ENCODE assay signal across 8 cellular contexts in the genomic region with DNA sequence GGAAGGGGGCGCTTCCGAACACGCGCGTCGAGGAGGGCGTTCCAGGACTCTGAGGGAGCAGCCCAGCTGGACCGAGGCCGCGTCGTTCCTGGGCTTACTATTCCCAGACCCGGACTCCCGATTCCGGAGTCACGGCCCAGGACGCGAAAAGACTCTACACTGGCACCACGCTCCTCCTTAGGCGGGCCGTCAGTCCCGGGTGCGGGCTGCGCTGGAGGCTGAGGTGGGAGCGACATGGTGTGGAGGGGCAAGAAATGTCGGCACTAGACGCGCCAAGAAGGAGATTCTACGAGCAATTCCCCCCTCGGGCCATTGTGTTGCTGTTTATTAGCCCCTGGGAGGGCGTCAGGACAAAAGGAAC. TPM values are rescaled to one million over a fixed set of nuclear protein-coding genes. Genes with fewer than 3 reads are reported as not detected.
DNase-seq lines count a peak whose midpoint lies in the region; ATAC-seq, FAIRE-seq and TF ChIP-seq lines count a peak whose summit lies in the region.

No MANE protein-coding gene starts in this region.

- H3K9me3 Mint-ChIP-seq in CD14-positive monocyte (peaks cover 0 to 9% (median 4%) of the 10 kb centered on the region in 7 donors), MCF 10A (ENCODE audit: unreplicated experiment) (no peaks in the 10 kb centered on the region)

- peak overlapping the region; percentile 97 for H3K4me2 ChIP-seq in HepG2 (ENCODE audit: low read depth, low read length)

- H3K4me3 Mint-ChIP-seq in CD14-positive monocyte (peak overlapping the region; percentile 78 to 89), MCF 10A (ENCODE audit: unreplicated experiment) (peak overlapping the region; percentile 70)

- in situ Hi-C loops in HepG2 (cut with HindIII; ENCODE audit: extremely low pct_ligation_motif_present, low pct_unique_long_range_greater_than_20kb) = no loop called here

- DNase-seq in CD14-positive monocyte (ENCODE audit: low spot score) (peak; percentile 41), MCF 10A (ENCODE audit: unreplicated experiment) (no peak), HepG2 (ENCODE audit: low spot score) (no peak), thoracic aorta (ENCODE audit: low spot score) (no peak), midbrain (lab: John Stamatoyannopoulos, UW) (no peak), glomerular visceral epithelial cell (ENCODE audit: extremely low spot score) (no peak)

- H3K4me3 ChIP-seq in HepG2 (replicated peaks in 1 of 3; ENCODE audit: insufficient read depth in 1 of 3, low read depth in 2 of 3, low read length in 3 of 3) (peak overlapping the region; percentile 64 to 84 (median 66)), thoracic aorta (peak overlapping the region; percentile 82)

- TF ChIP-seq CTCF in CD14-positive monocyte (IDR thresholded peaks at IDR 0.05) (no peak), MCF 10A (IDR thresholded peaks at IDR 0.05; ENCODE audit: unreplicated experiment) (no peak), HepG2 (CRISPR knock-in tag; IDR thresholded peaks at IDR 0.05) (no peak), thoracic aorta (IDR thresholded peaks at IDR 0.05) (no peak)

- peaks cover 0 to 6% of the 10 kb centered on the region in 2 experiments; a peak in 1 of 5 replicates for H3K27me3 ChIP-seq in HepG2 (ENCODE audit: control insufficient read depth in 1 of 2, insufficient read depth in 2 of 2, low read length in 2 of 2)
- H3K27me3 ChIP-seq in thoracic aorta (replicated peaks; ENCODE audit: insufficient read depth) = no peaks in the 10 kb centered on the region

- no peak for FAIRE-seq in HepG2 (lab: Jason Lieb, UNC)

- H4K20me1 ChIP-seq in HepG2 (ENCODE audit: insufficient read depth, low read length) = no peaks in the 10 kb centered on the region

- no peak for TF ChIP-seq POLR2A in HepG2 (IDR thresholded peaks at IDR 0.05; ENCODE audit: insufficient read depth in 1 of 2, low read depth in 2 of 2, low read length in 2 of 2)

- CTCF ChIA-PET in MCF 10A (lab: Yijun Ruan, JAX) = no interaction called here
- CTCF ChIA-PET in HepG2 (lab: Yijun Ruan, JAX; ENCODE audit: low intra/inter-chr PET ratio, low total read pairs) = no interaction called here

- BruUV-seq in MCF 10A (replicated peaks; lab: Mats Ljungman, UMichigan) (no TSS peak), HepG2 (replicated peaks; lab: Mats Ljungman, UMichigan) (no TSS peak)

- TF ChIP-seq EP300 in HepG2 (IDR thresholded peaks at IDR 0.05; ENCODE audit: low read depth in 2 of 2, low read length in 2 of 2) (no peak), HepG2 (CRISPR knock-in tag; IDR thresholded peaks at IDR 0.05; ENCODE audit: borderline replicate concordance) (no peak)

- H3K36me3 ChIP-seq in HepG2 (replicated peaks in 1 of 2; ENCODE audit: control insufficient read depth in 1 of 2, insufficient read depth in 2 of 2, low read length in 2 of 2) (no peaks in the 10 kb centered on the region), thoracic aorta (no peaks in the 10 kb centered on the region)

- H2AFZ ChIP-seq in HepG2 (ENCODE audit: low read length) = no peak overlapping the region

- H3K9ac ChIP-seq in HepG2 (ENCODE audit: insufficient read depth, low read depth, low read length) = 0 out of 2 replicates have a peak overlapping the region, but pooled peaks have one; percentile 8

- TF ChIP-seq RAD21 in HepG2 (CRISPR knock-in tag; IDR thresholded peaks at IDR 0.05) = no peak

- intact Hi-C loops in CD14-positive monocyte (cut with micrococcal nuclease) (no loop called here), MCF 10A (cut with micrococcal nuclease) (no loop called here), HepG2 (cut with micrococcal nuclease; ENCODE audit: unreplicated experiment) (loop anchor here (5.0 to 10.0 kb wide), 2 partner anchors 63 to 250 kb away; partner anchors contain the start of genes DBF4 and SLC25A40)

- H3K27me3 Mint-ChIP-seq in CD14-positive monocyte (ENCODE audit: low read depth in 3 of 3) (peaks cover 23 to 45% (median 29%) of the 10 kb centered on the region in 3 donors), MCF 10A (ENCODE audit: insufficient read depth, unreplicated experiment) (peaks cover 15% of the 10 kb centered on the region)

- H3K4me1 ChIP-seq in HepG2 (ENCODE audit: insufficient read depth, low read length) = peaks cover 14% of the 10 kb centered on the region; the same call in 1 of the 2 replicates
- peaks cover 9 to 13% of the 10 kb centered on the region in 2 donors for H3K4me1 ChIP-seq in thoracic aorta (ENCODE audit: control insufficient read depth in 1 of 2, low read depth in 2 of 2)

- 0% methylated on average over 9 of the region's 30 CpGs for WGBS in HepG2 (ENCODE audit: low lambda C conversion rate)

- ATAC-seq in GM19463 (IDR thresholded peaks at IDR 0.05; ENCODE audit: unreplicated experiment) = peak; percentile 11
- peak; percentile 24 for ATAC-seq in HG03521 (IDR thresholded peaks at IDR 0.05; ENCODE audit: unreplicated experiment)
- peak; percentile 62 for ATAC-seq in HepG2
- ATAC-seq in thoracic aorta (ENCODE audit: insufficient number of reproducible peaks, low FRiP score, low read depth) = no peak

- H3K9me3 ChIP-seq in HepG2 (ENCODE audit: low read length) (no peaks in the 10 kb centered on the region), thoracic aorta (no peaks in the 10 kb centered on the region)

- H3K27ac Mint-ChIP-seq in CD14-positive monocyte (no peak overlapping the region), MCF 10A (ENCODE audit: low read depth, unreplicated experiment) (no peak overlapping the region)

- no peaks in the 10 kb centered on the region for H3K79me2 ChIP-seq in HepG2 (ENCODE audit: insufficient read depth, low read length)

- H3K36me3 Mint-ChIP-seq in CD14-positive monocyte (peaks cover 0 to 4% of the 10 kb centered on the region in 2 donors), MCF 10A (ENCODE audit: insufficient read depth, unreplicated experiment) (peaks cover 4% of the 10 kb centered on the region)

- H3K4me1 Mint-ChIP-seq in CD14-positive monocyte (peaks cover 12% of the 10 kb centered on the region), MCF 10A (ENCODE audit: insufficient read depth, unreplicated experiment) (no peaks in the 10 kb centered on the region)

- POLR2A ChIA-PET in MCF 10A (lab: Yijun Ruan, JAX) = no interaction called here
- POLR2A ChIA-PET in HepG2 (lab: Yijun Ruan, JAX) = interaction anchor here (2.7 kb wide), 1 partner anchor 27 kb away, joined by 11 read pairs; the partner anchor contains the start of gene ABCB1

- H3K27ac ChIP-seq in HepG2 (ENCODE audit: extremely low read length, insufficient read depth, low read length) (no peak overlapping the region), thoracic aorta (no peak overlapping the region)

RNA-seq across cellular contexts. Expression of gene RUNDC3B, which starts 0.6 kb away (rescaled TPM):
- not detected for polyA plus RNA-seq in CD14-positive monocyte
- total RNA-seq in MCF 10A (2022) = 0.40 TPM in 1 of 2 replicates, not detected in the other
- 1.3 and 1.5 TPM in 2 replicates for total RNA-seq in HepG2 (2016; rRNA removed; fragmentation: Illumina TruSeq; extraction: Trizol)
- 0.26 and 0.40 TPM in 2 replicates for total RNA-seq in HepG2 (2016; cell fraction: cytosol; rRNA removed; fragmentation: Illumina TruSeq; extraction: Trizol; ENCODE audit: low read depth)
- total RNA-seq in HepG2 (2016; cell fraction: insoluble cytoplasmic fraction; rRNA removed; fragmentation: Illumina TruSeq; extraction: Trizol) = 0.67 and 1.2 TPM in 2 replicates
- total RNA-seq in HepG2 (2016; cell fraction: membrane; rRNA removed; fragmentation: Illumina TruSeq; extraction: Trizol) = 0.31 and 0.56 TPM in 2 replicates
- 0.78 and 1.2 TPM in 2 replicates for total RNA-seq in HepG2 (2016; cell fraction: nucleus; rRNA removed; fragmentation: Illumina TruSeq; extraction: Trizol)
- 0.16 and 0.28 TPM in 2 replicates for polyA plus RNA-seq in HepG2 (2011; rRNA removed)
- polyA plus RNA-seq in HepG2 (2011; cell fraction: cytosol; rRNA removed) = 0.11 and 0.15 TPM in 2 replicates
- 0.16 TPM in 1 of 2 replicates, not detected in the other for polyA plus RNA-seq in HepG2 (2011; cell fraction: nucleus; rRNA removed)
- 0.29 and 0.40 TPM in 2 replicates for polyA plus RNA-seq in HepG2 (2012)
- polyA plus RNA-seq in HepG2 (2016; cell fraction: cytosol; fragmentation: Illumina TruSeq; extraction: Trizol; ENCODE audit: low read depth) = 0.03 and 0.09 TPM in 2 replicates
- polyA plus RNA-seq in HepG2 (2016; cell fraction: insoluble cytoplasmic fraction; fragmentation: Illumina TruSeq; extraction: Trizol; ENCODE audit: low read depth) = 0.87 and 1.9 TPM in 2 replicates
- 0.31 and 0.34 TPM in 2 replicates for polyA plus RNA-seq in HepG2 (2016; cell fraction: membrane; fragmentation: Illumina TruSeq; extraction: Trizol; ENCODE audit: low read depth)
- polyA plus RNA-seq in HepG2 (2016; cell fraction: nucleus; fragmentation: Illumina TruSeq; extraction: Trizol; ENCODE audit: insufficient read depth, low read depth) = 0.47 and 1.0 TPM in 2 replicates
- 0.54 TPM in 1 of 2 replicates, not detected in the other for polyA minus RNA-seq in HepG2 (2011; rRNA and poly(A)+ RNA removed; ENCODE audit: low replicate concordance)
- polyA minus RNA-seq in HepG2 (2011; cell fraction: cytosol; rRNA and poly(A)+ RNA removed) = 0.53 and 0.99 TPM in 2 replicates
- 1.3 and 3.1 TPM in 2 replicates for polyA minus RNA-seq in HepG2 (2011; cell fraction: nucleus; rRNA and poly(A)+ RNA removed)
- total RNA-seq in thoracic aorta = 10 to 100 TPM in 1 of 2 donors, under 1 TPM in 1; 0.68 to 12.3 TPM

RNA-seq across cellular contexts. Expression of gene ABCB1, which starts 26.9 kb away (rescaled TPM):
- polyA plus RNA-seq in CD14-positive monocyte = under 1 TPM in 1 of 2 donors, not detected in 1; 0.24 TPM
- total RNA-seq in MCF 10A (2022) = not detected in 2 replicates
- total RNA-seq in HepG2 (2016; rRNA removed; fragmentation: Illumina TruSeq; extraction: Trizol) = 25.9 and 42.8 TPM in 2 replicates
- total RNA-seq in HepG2 (2016; cell fraction: cytosol; rRNA removed; fragmentation: Illumina TruSeq; extraction: Trizol; ENCODE audit: low read depth) = 5.0 and 6.3 TPM in 2 replicates
- total RNA-seq in HepG2 (2016; cell fraction: insoluble cytoplasmic fraction; rRNA removed; fragmentation: Illumina TruSeq; extraction: Trizol) = 22.6 and 44.1 TPM in 2 replicates
- total RNA-seq in HepG2 (2016; cell fraction: membrane; rRNA removed; fragmentation: Illumina TruSeq; extraction: Trizol) = 7.6 and 7.9 TPM in 2 replicates
- total RNA-seq in HepG2 (2016; cell fraction: nucleus; rRNA removed; fragmentation: Illumina TruSeq; extraction: Trizol) = 42.9 and 51.8 TPM in 2 replicates
- polyA plus RNA-seq in HepG2 (2011; rRNA removed) = 52.6 and 79.9 TPM in 2 replicates
- polyA plus RNA-seq in HepG2 (2011; cell fraction: cytosol; rRNA removed) = 47.0 and 67.2 TPM in 2 replicates
- polyA plus RNA-seq in HepG2 (2011; cell fraction: nucleus; rRNA removed) = 47.8 and 75.8 TPM in 2 replicates
- 21.6 and 34.5 TPM in 2 replicates for polyA plus RNA-seq in HepG2 (2012)
- 2.7 and 3.2 TPM in 2 replicates for polyA plus RNA-seq in HepG2 (2016; cell fraction: cytosol; fragmentation: Illumina TruSeq; extraction: Trizol; ENCODE audit: low read depth)
- polyA plus RNA-seq in HepG2 (2016; cell fraction: insoluble cytoplasmic fraction; fragmentation: Illumina TruSeq; extraction: Trizol; ENCODE audit: low read depth) = 16.4 and 17.9 TPM in 2 replicates
- 4.7 and 5.0 TPM in 2 replicates for polyA plus RNA-seq in HepG2 (2016; cell fraction: membrane; fragmentation: Illumina TruSeq; extraction: Trizol; ENCODE audit: low read depth)
- polyA plus RNA-seq in HepG2 (2016; cell fraction: nucleus; fragmentation: Illumina TruSeq; extraction: Trizol; ENCODE audit: insufficient read depth, low read depth) = 44.6 and 47.8 TPM in 2 replicates
- polyA minus RNA-seq in HepG2 (2011; rRNA and poly(A)+ RNA removed; ENCODE audit: low replicate concordance) = 64.0 TPM in 1 of 2 replicates, not detected in the other
- polyA minus RNA-seq in HepG2 (2011; cell fraction: cytosol; rRNA and poly(A)+ RNA removed) = 34.7 and 55.1 TPM in 2 replicates
- 53.6 and 84.8 TPM in 2 replicates for polyA minus RNA-seq in HepG2 (2011; cell fraction: nucleus; rRNA and poly(A)+ RNA removed)
- 10 to 100 TPM in 1 of 2 donors, 1 to 10 TPM in 1; 1.4 to 10.6 TPM for total RNA-seq in thoracic aorta
